12 cellular contexts compared by ENCODE assay signal in the genomic region with DNA sequence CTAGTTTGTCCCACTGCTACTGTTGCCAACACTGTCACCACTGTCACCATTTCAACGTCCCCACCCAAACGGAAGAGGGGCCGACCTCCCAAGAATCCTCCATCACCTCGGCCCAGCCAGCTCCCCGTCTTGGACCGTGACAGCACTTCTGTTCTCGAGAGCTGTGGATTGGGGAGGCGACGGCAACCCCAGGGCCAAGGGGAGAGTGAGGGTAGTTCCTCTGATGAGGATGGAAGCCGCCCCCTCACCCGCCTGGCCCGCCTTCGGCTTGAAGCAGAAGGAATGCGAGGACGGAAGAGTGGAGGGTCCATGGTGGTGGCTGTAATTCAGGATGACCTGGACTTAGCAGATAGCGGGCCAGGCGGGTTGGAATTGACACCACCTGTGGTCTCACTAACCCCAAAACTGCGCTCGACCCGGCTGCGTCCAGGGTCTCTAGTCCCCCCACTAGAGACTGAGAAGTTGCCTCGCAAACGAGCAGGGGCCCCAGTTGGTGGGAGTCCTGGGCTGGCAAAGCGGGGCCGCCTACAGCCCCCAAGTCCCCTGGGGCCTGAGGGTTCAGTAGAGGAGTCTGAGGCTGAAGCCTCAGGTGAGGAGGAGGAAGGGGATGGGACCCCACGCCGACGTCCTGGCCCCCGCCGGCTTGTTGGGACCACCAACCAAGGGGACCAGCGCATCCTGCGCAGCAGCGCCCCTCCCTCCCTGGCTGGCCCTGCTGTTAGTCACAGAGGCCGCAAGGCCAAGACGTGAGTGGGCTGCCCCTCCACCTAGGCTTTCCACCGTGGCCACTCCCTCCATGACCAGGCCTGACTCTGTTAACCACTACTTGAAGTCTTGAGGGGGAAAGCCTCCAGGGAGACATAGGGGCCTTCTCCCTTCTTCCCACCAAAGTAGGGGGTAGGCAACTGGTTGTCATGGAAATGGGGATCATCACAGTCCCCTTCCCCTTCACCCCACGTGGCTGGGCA. TPM values are rescaled to one million over a fixed set of nuclear protein-coding genes. Genes with fewer than 3 reads are reported as not detected.
A peak's percentile ranks its signal among the peaks of the same experiment; 100 is the strongest.
DNase-seq lines count a peak whose midpoint lies in the region; ATAC-seq and TF ChIP-seq lines count a peak whose summit lies in the region.
"Had no signal": no experiment of that assay in that cellular context is flagged by ENCODE, and none has a peak within 500 bp of the region (broad histone marks: within the 10 kb centered on the region; RNA-seq: fewer than 3 reads in every experiment).

No MANE protein-coding gene starts in this region.

- no peak overlapping the region for H3K4ac ChIP-seq in IMR-90 (ENCODE audit: low read depth, low read length)

- H2BK20ac ChIP-seq in IMR-90 (ENCODE audit: low read depth, low read length), result no peak overlapping the region

- no peak for TF ChIP-seq EP300 in SK-N-SH (IDR thresholded peaks at IDR 0.05; ENCODE audit: borderline replicate concordance in 1 of 2, low read depth in 1 of 2, low read length in 1 of 2)

- no peak overlapping the region for H3K14ac ChIP-seq in IMR-90 (replicated peaks; ENCODE audit: low read depth, low read length)

- no peak for TF ChIP-seq RAD21 in IMR-90 (IDR thresholded peaks at IDR 0.05; ENCODE audit: low read length)
- no peak for TF ChIP-seq RAD21 in SK-N-SH (IDR thresholded peaks at IDR 0.05; ENCODE audit: low read length)

- peaks cover 56% of the 10 kb centered on the region for H3K36me3 ChIP-seq in IMR-90 (ENCODE audit: control insufficient read depth, insufficient read depth, low read length)
- peaks cover 41 to 48% of the 10 kb centered on the region in 2 donors for H3K36me3 ChIP-seq in esophagus (ENCODE audit: control insufficient read depth in 2 of 2, insufficient read depth in 2 of 2, low read length in 1 of 2)
- peaks cover 18 to 58% of the 10 kb centered on the region in 2 experiments for H3K36me3 ChIP-seq in SK-N-SH (replicated peaks in 1 of 2; ENCODE audit: control insufficient read depth in 1 of 2, insufficient read depth in 2 of 2, low read length in 1 of 2)

- H3K27me3 Mint-ChIP-seq in immature natural killer cell (ENCODE audit: low read depth in 3 of 3), result peaks cover 0 to 1% (median 0%) of the 10 kb centered on the region in 3 donors
- H3K27me3 Mint-ChIP-seq: activated naive CD8-positive, alpha-beta T cell; natural killer cell treated with Interleukin-12 subunit alpha and Interleukin-12 subunit beta and Interleukin-15 and Interleukin-18, amount 100 ng/mL, for 72 hours had no signal

- H3K4me2 ChIP-seq in IMR-90 (ENCODE audit: low read depth, low read length) (no peak overlapping the region), SK-N-SH (no peak overlapping the region)

- dilution Hi-C loops in IMR-90 (cut with HindIII; ENCODE audit: low sequenced_read_pairs, unreplicated experiment), result no loop called here

- peaks cover 14% of the 10 kb centered on the region for H3K4me1 ChIP-seq in IMR-90 (ENCODE audit: control insufficient read depth, insufficient read depth, low read length)
- peaks cover 0 to 10% of the 10 kb centered on the region in 2 donors for H3K4me1 ChIP-seq in esophagus (ENCODE audit: control insufficient read depth in 2 of 2, insufficient read depth in 2 of 2, low read length in 1 of 2)
- peaks cover 11 to 21% of the 10 kb centered on the region in 2 experiments; a peak in 3 of 4 replicates for H3K4me1 ChIP-seq in SK-N-SH (ENCODE audit: control insufficient read depth in 1 of 2, insufficient read depth in 2 of 2, low read depth in 1 of 2, low read length in 1 of 2)

- H2AK5ac ChIP-seq in IMR-90 (ENCODE audit: low read depth, low read length), result 0 out of 2 replicates have a peak overlapping the region, but pooled peaks have one; percentile 20

- 97% methylated on average over 15 of the region's 37 CpGs; no CpG with 5 or more reads in 1 of the 2 experiments for WGBS in IMR-90 (ENCODE audit: extremely low coverage in 2 of 2, insufficient read length in 1 of 2), 2 experiments
- WGBS in esophagus, 2 donors, result 87 to 91% methylated on average over 37 of the region's 37 CpGs
- WGBS in SK-N-SH (ENCODE audit: low lambda C conversion rate), result 94% methylated on average over 24 of the region's 37 CpGs

- H3K4me3 Mint-ChIP-seq in immature natural killer cell, result no peak overlapping the region
- H3K4me3 Mint-ChIP-seq: activated naive CD8-positive, alpha-beta T cell; natural killer cell treated with Interleukin-12 subunit alpha and Interleukin-12 subunit beta and Interleukin-15 and Interleukin-18, amount 100 ng/mL, for 72 hours had no signal

- peaks cover 10 to 33% (median 18%) of the 10 kb centered on the region in 3 donors for H3K36me3 Mint-ChIP-seq in immature natural killer cell

- H2AFZ ChIP-seq in IMR-90 (replicated peaks; ENCODE audit: low read length, poor library complexity), result no peak overlapping the region
- no peak overlapping the region for H2AFZ ChIP-seq in SK-N-SH (ENCODE audit: low read depth)

- no peak overlapping the region for H3K27ac ChIP-seq in IMR-90 (ENCODE audit: insufficient read depth, low read length)
- H3K27ac ChIP-seq in esophagus (ENCODE audit: low read depth in 2 of 2, low read length in 1 of 2), result peak overlapping the region; percentile 92 to 94
- peak overlapping the region in 1 of 2 experiments; percentile 87; a peak in 2 of 4 replicates for H3K27ac ChIP-seq in SK-N-SH (ENCODE audit: low read depth in 2 of 2, low read length in 1 of 2)

- peaks cover 8% of the 10 kb centered on the region; the same call in 1 of the 2 replicates for H4K20me1 ChIP-seq in IMR-90 (ENCODE audit: insufficient read depth, low read length)
- 0 out of 2 replicates have a peak, but pooled peaks cover 7% of the 10 kb centered on the region for H4K20me1 ChIP-seq in SK-N-SH (ENCODE audit: insufficient read depth)

- no peak overlapping the region for H2BK15ac ChIP-seq in IMR-90 (ENCODE audit: low read depth, low read length)

- TF ChIP-seq CTCF in IMR-90 (conservative IDR thresholded peaks at IDR 0.05; ENCODE audit: low read depth, low read length), result no peak
- no peak for TF ChIP-seq CTCF in SK-N-SH (IDR thresholded peaks at IDR 0.05)

- no peak overlapping the region for H2AK9ac ChIP-seq in IMR-90 (replicated peaks; ENCODE audit: low read depth, low read length, poor library complexity)

- DNase-seq in IMR-90, result no peak
- DNase-seq in stimulated activated naive CD8-positive, alpha-beta T cell treated with anti-CD3 and anti-CD28 coated beads, Interleukin-15, Interleukin-2, amounts not matched to agents 100 U/mL and 50 U/mL, for 24 hours, result no peak
- DNase-seq in stimulated activated naive CD4-positive, alpha-beta T cell (lab: John Stamatoyannopoulos, UW), result no peak
- DNase-seq in immature natural killer cell, result no peak
- DNase-seq in SK-N-SH, result no peak
- DNase-seq: cortex of kidney, GDM1, kidney glomerular epithelial cell, NCI-H2227 treated with DMSO at 0.1 percent for 48 hours had no signal

- no peaks in the 10 kb centered on the region for H3K9me2 ChIP-seq in SK-N-SH

- no peak overlapping the region for H3K23ac ChIP-seq in IMR-90 (ENCODE audit: low read depth, low read length)

- no peak overlapping the region for H3K4me3 ChIP-seq in IMR-90 (ENCODE audit: insufficient read depth, low read depth, low read length)
- H3K4me3 ChIP-seq in esophagus (ENCODE audit: low read depth in 1 of 2, low read length in 2 of 2), result no peak overlapping the region
- H3K4me3 ChIP-seq in SK-N-SH (ENCODE audit: low read depth in 2 of 2, low read length in 1 of 2), result no peak overlapping the region

- H3K79me2 ChIP-seq in SK-N-SH (ENCODE audit: insufficient read depth), result peaks cover 5% of the 10 kb centered on the region; the same call in 1 of the 2 replicates

- peak overlapping the region; percentile 37; the same call in 1 of the 2 replicates for H4K5ac ChIP-seq in IMR-90 (ENCODE audit: low read depth, low read length)

- no peaks in the 10 kb centered on the region for H3K9me3 Mint-ChIP-seq in immature natural killer cell
- H3K9me3 Mint-ChIP-seq: natural killer cell treated with Interleukin-12 subunit alpha and Interleukin-12 subunit beta and Interleukin-15 and Interleukin-18, amount 100 ng/mL, for 72 hours had no signal

- ATAC-seq in IMR-90 (ENCODE audit: low read depth), result no peak
- ATAC-seq in stimulated activated naive CD8-positive, alpha-beta T cell treated with anti-CD3 and anti-CD28 coated beads, Interleukin-15, Interleukin-2, amounts not matched to agents 100 U/mL and 50 U/mL, for 24 hours, result peak; percentile 19

- H3K27ac Mint-ChIP-seq in immature natural killer cell, result no peak overlapping the region
- H3K27ac Mint-ChIP-seq: activated naive CD8-positive, alpha-beta T cell had no signal

- H3K4me1 Mint-ChIP-seq in immature natural killer cell, result peaks cover 2 to 9% of the 10 kb centered on the region in 2 donors

- no peak overlapping the region for H3K56ac ChIP-seq in IMR-90 (ENCODE audit: extremely low read depth, insufficient read depth, low read length)

- H3K79me1 ChIP-seq in IMR-90 (ENCODE audit: low read depth in 1 of 2, low read length in 2 of 2), result peaks cover 12 to 48% of the 10 kb centered on the region in 2 experiments

- no peak overlapping the region for H4K8ac ChIP-seq in IMR-90 (ENCODE audit: low read depth in 2 of 2, low read length in 2 of 2)

- no peak overlapping the region for H2BK120ac ChIP-seq in IMR-90 (ENCODE audit: low read depth, low read length)

- no peaks in the 10 kb centered on the region for H3K27me3 ChIP-seq in IMR-90 (ENCODE audit: control insufficient read depth, insufficient read depth, low read length)
- H3K27me3 ChIP-seq in esophagus (ENCODE audit: control insufficient read depth in 1 of 2, insufficient read depth in 2 of 2, low read length in 2 of 2), result no peaks in the 10 kb centered on the region
- no peaks in the 10 kb centered on the region for H3K27me3 ChIP-seq in SK-N-SH (ENCODE audit: insufficient read depth)

- H2BK5ac ChIP-seq in IMR-90 (ENCODE audit: low read depth, low read length, poor library complexity, severe bottlenecking), result no peak overlapping the region

- BruUV-seq in IMR-90 (replicated peaks; lab: Mats Ljungman, UMichigan), result no TSS peak

- H3K9ac ChIP-seq in IMR-90 (ENCODE audit: low read depth, low read length), result no peak overlapping the region
- H3K9ac ChIP-seq in SK-N-SH, result no peak overlapping the region

- no peak for TF ChIP-seq POLR2A in IMR-90 (IDR thresholded peaks at IDR 0.05; ENCODE audit: low read depth, low read length)

- H3K9me3 ChIP-seq in IMR-90 (ENCODE audit: control insufficient read depth, insufficient read depth, low read length), result no peaks in the 10 kb centered on the region
- H3K9me3 ChIP-seq in esophagus (ENCODE audit: control insufficient read depth in 2 of 2, insufficient read depth in 1 of 2, low read depth in 1 of 2, low read length in 1 of 2), result no peaks in the 10 kb centered on the region
- H3K9me3 ChIP-seq in SK-N-SH, result no peaks in the 10 kb centered on the region

- H3K18ac ChIP-seq in IMR-90 (ENCODE audit: low read depth, low read length), result no peak overlapping the region

- intact Hi-C loops in IMR-90 (cut with micrococcal nuclease), result no loop called here

- peaks cover 15% of the 10 kb centered on the region for H3K9me1 ChIP-seq in IMR-90 (ENCODE audit: insufficient read depth, low read length)

- CTCF ChIA-PET in IMR-90 (lab: Yijun Ruan, JAX) (no interaction called here), SK-N-SH (lab: Yijun Ruan, JAX) (no interaction called here)

- in situ Hi-C loops in IMR-90 (cut with MboI; ENCODE audit: low sequenced_read_pairs), result no loop called here

- peaks cover 26% of the 10 kb centered on the region for H3F3A ChIP-seq in SK-N-SH (replicated peaks; ENCODE audit: insufficient read depth)

- POLR2A ChIA-PET in IMR-90 (lab: Charles Lee; ENCODE audit: unreplicated experiment) (no interaction called here), SK-N-SH (lab: Yijun Ruan, JAX) (interaction anchor here (0.7 kb wide), 1 partner anchor 11 kb away, joined by 3 read pairs; no protein-coding TSS in a partner anchor)

- no peak overlapping the region for H4K91ac ChIP-seq in IMR-90 (ENCODE audit: insufficient read depth, low read depth, low read length)

RNA-seq across cellular contexts. Expression of gene PHKG2, which starts 9.0 kb away (rescaled TPM):
- total RNA-seq in IMR-90 (2012; rRNA removed), result 26.0 and 26.7 TPM in 2 replicates
- polyA plus RNA-seq in IMR-90 (2012; rRNA removed), result 37.7 and 38.9 TPM in 2 replicates
- polyA plus RNA-seq in IMR-90 (2012; cell fraction: cytosol; rRNA removed), result 20.1 and 32.6 TPM in 2 replicates
- 162 and 239 TPM in 2 replicates for polyA plus RNA-seq in IMR-90 (2012; cell fraction: nucleus; rRNA removed; ENCODE audit: low replicate concordance)
- 10 to 100 TPM; 23.2 to 34.8 TPM for polyA plus RNA-seq in esophagus
- polyA plus RNA-seq in immature natural killer cell, result 10 to 100 TPM; 49.2 to 91.0 (median 62.7) TPM
- 45.8 and 54.2 TPM in 2 replicates for polyA plus RNA-seq in SK-N-SH (2012; rRNA removed)
- polyA plus RNA-seq in SK-N-SH (2012; cell fraction: cytosol; rRNA removed), result 17.3 and 21.5 TPM in 2 replicates
- polyA plus RNA-seq in SK-N-SH (2012; cell fraction: nucleus; rRNA removed), result 194 and 207 TPM in 2 replicates

RNA-seq across cellular contexts. Expression of gene CFAP119, which starts 22.6 kb away (rescaled TPM):
- total RNA-seq in IMR-90 (2012; rRNA removed), result 0.90 and 1.7 TPM in 2 replicates
- polyA plus RNA-seq in IMR-90 (2012; rRNA removed) (7.6 and 8.8 TPM in 2 replicates), esophagus (1 to 10 TPM; 3.5 to 6.2 TPM), immature natural killer cell (1 to 10 TPM in 1 of 3 donors, under 1 TPM in 1, not detected in 1; 0.76 to 1.0 TPM), SK-N-SH (2012; rRNA removed) (28.4 and 36.5 TPM in 2 replicates)
- 5.0 and 5.2 TPM in 2 replicates for polyA plus RNA-seq in IMR-90 (2012; cell fraction: cytosol; rRNA removed)
- 47.8 and 56.3 TPM in 2 replicates for polyA plus RNA-seq in IMR-90 (2012; cell fraction: nucleus; rRNA removed; ENCODE audit: low replicate concordance)
- 7.2 and 10.3 TPM in 2 replicates for polyA plus RNA-seq in SK-N-SH (2012; cell fraction: cytosol; rRNA removed)
- polyA plus RNA-seq in SK-N-SH (2012; cell fraction: nucleus; rRNA removed), result 230 and 287 TPM in 2 replicates

RNA-seq across cellular contexts. Expression of gene RNF40, which starts 22.9 kb away (rescaled TPM):
- total RNA-seq in IMR-90 (2012; rRNA removed), result 63.9 and 72.4 TPM in 2 replicates
- 46.7 and 49.7 TPM in 2 replicates for polyA plus RNA-seq in IMR-90 (2012; rRNA removed)
- 22.2 and 29.2 TPM in 2 replicates for polyA plus RNA-seq in IMR-90 (2012; cell fraction: cytosol; rRNA removed)
- polyA plus RNA-seq in IMR-90 (2012; cell fraction: nucleus; rRNA removed; ENCODE audit: low replicate concordance), result 74.3 and 98.0 TPM in 2 replicates
- 10 to 100 TPM; 39.9 to 64.1 TPM for polyA plus RNA-seq in esophagus
- 10 to 100 TPM; 19.3 to 87.3 (median 24.6) TPM for polyA plus RNA-seq in immature natural killer cell
- polyA plus RNA-seq in SK-N-SH (2012; rRNA removed), result 49.8 and 57.3 TPM in 2 replicates
- 28.3 and 31.2 TPM in 2 replicates for polyA plus RNA-seq in SK-N-SH (2012; cell fraction: cytosol; rRNA removed)
- polyA plus RNA-seq in SK-N-SH (2012; cell fraction: nucleus; rRNA removed), result 87.3 and 103 TPM in 2 replicates

RNA-seq across cellular contexts. Expression of gene SRCAP, which starts 40.3 kb away (rescaled TPM):
- total RNA-seq in IMR-90 (2012; rRNA removed), result 4.5 and 6.4 TPM in 2 replicates
- 8.2 and 8.9 TPM in 2 replicates for polyA plus RNA-seq in IMR-90 (2012; rRNA removed)
- polyA plus RNA-seq in IMR-90 (2012; cell fraction: cytosol; rRNA removed), result 3.1 and 6.8 TPM in 2 replicates
- 15.4 and 26.0 TPM in 2 replicates for polyA plus RNA-seq in IMR-90 (2012; cell fraction: nucleus; rRNA removed; ENCODE audit: low replicate concordance)
- polyA plus RNA-seq in esophagus, result 10 to 100 TPM in 1 of 2 donors, 1 to 10 TPM in 1; 4.9 to 20.9 TPM
- 10 to 100 TPM in 1 of 3 donors, 1 to 10 TPM in 2; 1.9 to 38.9 (median 2.8) TPM for polyA plus RNA-seq in immature natural killer cell
- 3.7 and 5.6 TPM in 2 replicates for polyA plus RNA-seq in SK-N-SH (2012; rRNA removed)
- 2.1 and 4.3 TPM in 2 replicates for polyA plus RNA-seq in SK-N-SH (2012; cell fraction: cytosol; rRNA removed)
- 8.1 and 12.8 TPM in 2 replicates for polyA plus RNA-seq in SK-N-SH (2012; cell fraction: nucleus; rRNA removed)

RNA-seq across cellular contexts. Expression of gene ZNF629, which starts 47.7 kb away (rescaled TPM):
- 9.1 and 9.4 TPM in 2 replicates for total RNA-seq in IMR-90 (2012; rRNA removed)
- polyA plus RNA-seq in IMR-90 (2012; rRNA removed) (6.6 and 7.3 TPM in 2 replicates), esophagus (1 to 10 TPM; 3.4 to 4.9 TPM), immature natural killer cell (1 to 10 TPM in 1 of 3 donors, under 1 TPM in 2; 0.09 to 1.1 (median 0.16) TPM), SK-N-SH (2012; rRNA removed) (4.7 and 5.1 TPM in 2 replicates)
- polyA plus RNA-seq in IMR-90 (2012; cell fraction: cytosol; rRNA removed), result 3.2 and 4.6 TPM in 2 replicates
- 9.8 and 11.9 TPM in 2 replicates for polyA plus RNA-seq in IMR-90 (2012; cell fraction: nucleus; rRNA removed; ENCODE audit: low replicate concordance)
- polyA plus RNA-seq in SK-N-SH (2012; cell fraction: cytosol; rRNA removed), result 3.3 and 4.3 TPM in 2 replicates
- 9.0 TPM in 2 replicates for polyA plus RNA-seq in SK-N-SH (2012; cell fraction: nucleus; rRNA removed)
